ENCODE assay signal across 10 cellular contexts in genomic region chr6:5287205-5287965, GRCh38. TPM values are rescaled to one million over a fixed set of nuclear protein-coding genes. Genes with fewer than 3 reads are reported as not detected.
DNase-seq lines count a peak whose midpoint lies in the region; ATAC-seq and TF ChIP-seq lines count a peak whose summit lies in the region.
"Had no signal": no experiment of that assay in that cellular context is flagged by ENCODE, and none has a peak within 500 bp of the region (broad histone marks: within the 10 kb centered on the region; RNA-seq: fewer than 3 reads in every experiment).

No MANE protein-coding gene starts in this region.

- H3K27ac ChIP-seq in fibroblast of lung (ENCODE audit: insufficient read depth, low read length), result no peak overlapping the region
- H3K27ac ChIP-seq: neutrophil had no signal

- no peaks in the 10 kb centered on the region for H3K9me3 ChIP-seq in fibroblast of lung (ENCODE audit: control insufficient read depth, insufficient read depth, low read depth, low read length)
- no peaks in the 10 kb centered on the region for H3K9me3 ChIP-seq in HAP-1
- H3K9me3 ChIP-seq: neutrophil, testis had no signal

- H3K27me3 ChIP-seq in fibroblast of lung (ENCODE audit: control insufficient read depth, insufficient read depth, low read length), result no peaks in the 10 kb centered on the region
- no peaks in the 10 kb centered on the region for H3K27me3 ChIP-seq in HAP-1 (ENCODE audit: low read depth)
- H3K27me3 ChIP-seq: neutrophil, testis had no signal

- H3K4me1 ChIP-seq in fibroblast of lung (ENCODE audit: control insufficient read depth, extremely low read depth, insufficient read depth, low read length) (peaks cover 8% of the 10 kb centered on the region), HAP-1 (no peaks in the 10 kb centered on the region; the same call in 1 of the 2 replicates)
- H3K4me1 ChIP-seq: testis had no signal

- no peak for ATAC-seq in HG03520 (IDR thresholded peaks at IDR 0.05; ENCODE audit: unreplicated experiment)

- H3K79me2 ChIP-seq in fibroblast of lung (ENCODE audit: control insufficient read depth, insufficient read depth, low read length), result no peaks in the 10 kb centered on the region

- peak overlapping the region; percentile 58 for H3K4me2 ChIP-seq in fibroblast of lung (ENCODE audit: extremely low read depth, insufficient read depth, low read length)

- in situ Hi-C loops in HAP-1 (cut with MboI; ENCODE audit: low sequenced_read_pairs), result no loop called here

- TF ChIP-seq CTCF in fibroblast of lung (conservative IDR thresholded peaks at IDR 0.05 in 1 of 2, IDR thresholded peaks at IDR 0.05 in 1 of 2; ENCODE audit: low read depth in 1 of 2, low read length in 2 of 2), result peak in 1 of 2 donors; percentile 17

- no peaks in the 10 kb centered on the region for H3K36me3 ChIP-seq in fibroblast of lung (ENCODE audit: control insufficient read depth, insufficient read depth, low read length)
- H3K36me3 ChIP-seq in HAP-1 (replicated peaks), result no peaks in the 10 kb centered on the region
- H3K36me3 ChIP-seq: neutrophil had no signal

- DNase-seq in EH (ENCODE audit: low read depth), result peak; percentile 85
- DNase-seq in RPMI7951 (ENCODE audit: low read depth), result peak; percentile 81
- peak; percentile 68 to 69 for DNase-seq in fibroblast of lung (ENCODE audit: low read depth in 2 of 2)
- DNase-seq in renal cortical epithelial cell (ENCODE audit: low read depth), result peak; percentile 89
- no peak for DNase-seq in HAP-1 (ENCODE audit: low spot score in 2 of 2)
- DNase-seq in iPS-NIHi7 (ENCODE audit: extremely low spot score), result no peak
- DNase-seq in nucleus accumbens (lab: John Stamatoyannopoulos, UW), result no peak
- DNase-seq: testis had no signal

- no peak overlapping the region for H3K9ac ChIP-seq in fibroblast of lung (ENCODE audit: insufficient read depth, low read length)

- peak overlapping the region; percentile 5 for H2AFZ ChIP-seq in fibroblast of lung (ENCODE audit: low read length)

- H4K20me1 ChIP-seq in fibroblast of lung (ENCODE audit: control insufficient read depth, extremely low read depth, insufficient read depth, low read length), result peaks cover 1% of the 10 kb centered on the region

- H3K4me3 ChIP-seq in fibroblast of lung (replicated peaks in 1 of 4; ENCODE audit: control extremely low read depth in 1 of 4, insufficient read depth in 1 of 4, low read depth in 3 of 4, low read length in 4 of 4) (peak overlapping the region in 1 of 4 experiments; percentile 23), HAP-1 (no peak overlapping the region)
- H3K4me3 ChIP-seq: testis had no signal

RNA-seq across cellular contexts. Expression of gene FARS2, which starts 26.1 kb away (rescaled TPM):
- 15.0 and 21.9 TPM in 2 replicates for total RNA-seq in RPMI7951 (2014; rRNA removed; shearing (Covaris generic))
- total RNA-seq in fibroblast of lung (18.5 and 22.6 TPM in 2 replicates), renal cortical epithelial cell (27.9 and 28.1 TPM in 2 replicates)
- polyA plus RNA-seq in fibroblast of lung, result 11.0 and 16.6 TPM in 2 replicates
- polyA plus RNA-seq in fibroblast of lung (2012), result 9.9 and 13.9 TPM in 2 replicates
- 18.1 and 31.6 TPM in 2 replicates for polyA minus RNA-seq in fibroblast of lung (ENCODE audit: low replicate concordance)

RNA-seq across cellular contexts. Expression of gene LYRM4, which starts 26.6 kb away (rescaled TPM):
- 42.5 and 44.9 TPM in 2 replicates for total RNA-seq in RPMI7951 (2014; rRNA removed; shearing (Covaris generic))
- total RNA-seq in fibroblast of lung (14.5 and 18.0 TPM in 2 replicates), renal cortical epithelial cell (17.1 and 27.4 TPM in 2 replicates)
- polyA plus RNA-seq in fibroblast of lung, result 30.3 and 31.9 TPM in 2 replicates
- polyA plus RNA-seq in fibroblast of lung (2012), result 27.4 and 29.6 TPM in 2 replicates
- polyA minus RNA-seq in fibroblast of lung (ENCODE audit: low replicate concordance), result 13.6 and 15.8 TPM in 2 replicates

Comparison
In these comparisons a context has a peak if more than half of its experiments do, and no peak if none do; other contexts are left out.
1. DNase-seq: peak in EH (single experiment), RPMI7951 (single experiment), fibroblast of lung (2 of 2) and renal cortical epithelial cell (single experiment); none in HAP-1 (0 of 2), iPS-NIHi7 (single experiment) and nucleus accumbens (0 of 56).